In the genomic region with DNA sequence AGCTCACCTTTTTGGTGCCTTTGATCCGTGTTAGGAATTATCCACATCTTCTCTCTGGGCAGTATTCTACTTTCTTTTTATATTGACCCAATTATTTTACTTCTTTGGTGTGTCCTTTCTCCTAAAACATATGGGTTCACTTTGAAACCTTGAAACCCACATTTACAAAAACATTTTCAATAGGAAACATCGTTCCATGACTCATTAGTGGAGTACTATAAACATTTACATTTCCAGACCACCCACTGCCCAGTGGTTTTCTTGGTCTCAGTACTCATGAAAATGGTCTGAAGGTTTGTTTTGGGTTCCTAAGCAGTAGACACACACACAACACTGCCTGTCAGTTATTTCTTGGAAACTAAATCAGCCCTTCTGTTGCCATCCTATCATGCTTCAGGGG, we compare ENCODE assay signal across 7 cellular contexts.
DNase-seq lines count a peak whose midpoint lies in the region; ATAC-seq and TF ChIP-seq lines count a peak whose summit lies in the region.
"Not testable (repeated sequence)": the region's sequence is repeated elsewhere in the genome, so short reads cannot be mapped to it uniquely, and the experiment has no call there.

No MANE protein-coding gene starts in this region.

- DNase-seq in ELR (ENCODE audit: low read depth) (peak; percentile 30), SJSA1 (ENCODE audit: low read depth in 1 of 2, low spot score in 2 of 2) (peak; percentile 79 to 87)
- not testable (repeated sequence) for DNase-seq in activated CD8-positive, alpha-beta T cell treated with anti-CD3 and anti-CD28 coated beads, Interleukin-2, amount 10 ng/mL, durations not matched to agents 7 days and 5 days; activated naive CD8-positive, alpha-beta T cell treated with anti-CD3 and anti-CD28 coated beads for 36 hours; chondrocyte (ENCODE audit: low spot score); memory B cell (ENCODE audit: low spot score in 2 of 2); progenitor cell of endocrine pancreas (ENCODE audit: low spot score, unreplicated experiment)

- H3K36me3 Mint-ChIP-seq in activated CD8-positive, alpha-beta T cell treated with anti-CD3 and anti-CD28 coated beads, Interleukin-2, amount 10 ng/mL, durations not matched to agents 7 days and 5 days (ENCODE audit: low read depth); activated naive CD8-positive, alpha-beta T cell treated with anti-CD3 and anti-CD28 coated beads for 36 hours; chondrocyte (ENCODE audit: low read depth); memory B cell; progenitor cell of endocrine pancreas (ENCODE audit: insufficient read depth): not testable (repeated sequence)

- peaks cover 29% of the 10 kb centered on the region for H3K4me1 Mint-ChIP-seq in activated CD8-positive, alpha-beta T cell treated with anti-CD3 and anti-CD28 coated beads, Interleukin-2, amount 10 ng/mL, durations not matched to agents 7 days and 5 days (ENCODE audit: low read depth)
- peaks cover 33% of the 10 kb centered on the region for H3K4me1 Mint-ChIP-seq in activated naive CD8-positive, alpha-beta T cell treated with anti-CD3 and anti-CD28 coated beads for 36 hours
- H3K4me1 Mint-ChIP-seq in chondrocyte (ENCODE audit: low read depth): peaks cover 16% of the 10 kb centered on the region
- peaks cover 12% of the 10 kb centered on the region for H3K4me1 Mint-ChIP-seq in memory B cell
- peaks cover 16% of the 10 kb centered on the region for H3K4me1 Mint-ChIP-seq in progenitor cell of endocrine pancreas (ENCODE audit: low read depth)

- not testable (repeated sequence) for ATAC-seq in activated CD8-positive, alpha-beta T cell treated with anti-CD3 and anti-CD28 coated beads, Interleukin-2, amount 10 ng/mL, durations not matched to agents 7 days and 5 days; memory B cell (ENCODE audit: low read depth)

- H3K27ac ChIP-seq in SJSA1: not testable (repeated sequence)

- H3K36me3 ChIP-seq in SJSA1: not testable (repeated sequence)

- CTCF ChIA-PET in activated CD8-positive, alpha-beta T cell treated with anti-CD3 and anti-CD28 coated beads, Interleukin-2, amount 10 ng/mL, durations not matched to agents 7 days and 5 days (lab: Charles Lee): not testable (repeated sequence)

- H3K27me3 ChIP-seq in SJSA1 (replicated peaks): peaks cover 38% of the 10 kb centered on the region

- POLR2A ChIA-PET in activated CD8-positive, alpha-beta T cell treated with anti-CD3 and anti-CD28 coated beads, Interleukin-2, amount 10 ng/mL, durations not matched to agents 7 days and 5 days (lab: Charles Lee): not testable (repeated sequence)

- TF ChIP-seq CTCF in chondrocyte (IDR thresholded peaks at IDR 0.05); progenitor cell of endocrine pancreas (IDR thresholded peaks at IDR 0.05; ENCODE audit: unreplicated experiment): not testable (repeated sequence)

- not testable (repeated sequence) for H3K9me3 Mint-ChIP-seq in activated CD8-positive, alpha-beta T cell treated with anti-CD3 and anti-CD28 coated beads, Interleukin-2, amount 10 ng/mL, durations not matched to agents 7 days and 5 days (ENCODE audit: insufficient read depth); activated naive CD8-positive, alpha-beta T cell treated with anti-CD3 and anti-CD28 coated beads for 36 hours; chondrocyte (ENCODE audit: low read depth); memory B cell; progenitor cell of endocrine pancreas (ENCODE audit: low read depth)

- H3K27ac Mint-ChIP-seq in activated CD8-positive, alpha-beta T cell treated with anti-CD3 and anti-CD28 coated beads, Interleukin-2, amount 10 ng/mL, durations not matched to agents 7 days and 5 days: peak overlapping the region; percentile 48
- H3K27ac Mint-ChIP-seq in activated naive CD8-positive, alpha-beta T cell treated with anti-CD3 and anti-CD28 coated beads for 36 hours: peak overlapping the region; percentile 64
- peak overlapping the region; percentile 29 for H3K27ac Mint-ChIP-seq in chondrocyte (ENCODE audit: unreplicated experiment)
- H3K27ac Mint-ChIP-seq in memory B cell, progenitor cell of endocrine pancreas: not testable (repeated sequence)

- not testable (repeated sequence) for H3K9me3 ChIP-seq in SJSA1 (replicated peaks)

- not testable (repeated sequence) for H3K27me3 Mint-ChIP-seq in activated CD8-positive, alpha-beta T cell treated with anti-CD3 and anti-CD28 coated beads, Interleukin-2, amount 10 ng/mL, durations not matched to agents 7 days and 5 days (ENCODE audit: low read depth); activated naive CD8-positive, alpha-beta T cell treated with anti-CD3 and anti-CD28 coated beads for 36 hours; memory B cell; progenitor cell of endocrine pancreas
- H3K27me3 Mint-ChIP-seq in chondrocyte (ENCODE audit: low read depth): peaks cover 23% of the 10 kb centered on the region

- peaks cover 18% of the 10 kb centered on the region for H3K4me1 ChIP-seq in SJSA1 (replicated peaks)

- peak overlapping the region; percentile 47 for H3K4me3 Mint-ChIP-seq in activated CD8-positive, alpha-beta T cell treated with anti-CD3 and anti-CD28 coated beads, Interleukin-2, amount 10 ng/mL, durations not matched to agents 7 days and 5 days
- peak overlapping the region; percentile 46 for H3K4me3 Mint-ChIP-seq in activated naive CD8-positive, alpha-beta T cell treated with anti-CD3 and anti-CD28 coated beads for 36 hours
- peak overlapping the region; percentile 18 for H3K4me3 Mint-ChIP-seq in chondrocyte (ENCODE audit: unreplicated experiment)
- H3K4me3 Mint-ChIP-seq in memory B cell: peak overlapping the region; percentile 58
- H3K4me3 Mint-ChIP-seq in progenitor cell of endocrine pancreas (ENCODE audit: low read depth): peak overlapping the region; percentile 60

- not testable (repeated sequence) for H3K4me3 ChIP-seq in SJSA1
